Comparison of ENCODE assay signal across 1 cellular context in genomic region chr12:47714823-47715386, GRCh38.
TF ChIP-seq lines count a peak whose summit lies in the region.

No MANE protein-coding gene starts in this region.

TF ChIP-seq in SK-N-SH, 30 proteins besides CTCF, POLR2A, EP300 and RAD21 (continued from another document):
- TF ChIP-seq, protein P1, sequence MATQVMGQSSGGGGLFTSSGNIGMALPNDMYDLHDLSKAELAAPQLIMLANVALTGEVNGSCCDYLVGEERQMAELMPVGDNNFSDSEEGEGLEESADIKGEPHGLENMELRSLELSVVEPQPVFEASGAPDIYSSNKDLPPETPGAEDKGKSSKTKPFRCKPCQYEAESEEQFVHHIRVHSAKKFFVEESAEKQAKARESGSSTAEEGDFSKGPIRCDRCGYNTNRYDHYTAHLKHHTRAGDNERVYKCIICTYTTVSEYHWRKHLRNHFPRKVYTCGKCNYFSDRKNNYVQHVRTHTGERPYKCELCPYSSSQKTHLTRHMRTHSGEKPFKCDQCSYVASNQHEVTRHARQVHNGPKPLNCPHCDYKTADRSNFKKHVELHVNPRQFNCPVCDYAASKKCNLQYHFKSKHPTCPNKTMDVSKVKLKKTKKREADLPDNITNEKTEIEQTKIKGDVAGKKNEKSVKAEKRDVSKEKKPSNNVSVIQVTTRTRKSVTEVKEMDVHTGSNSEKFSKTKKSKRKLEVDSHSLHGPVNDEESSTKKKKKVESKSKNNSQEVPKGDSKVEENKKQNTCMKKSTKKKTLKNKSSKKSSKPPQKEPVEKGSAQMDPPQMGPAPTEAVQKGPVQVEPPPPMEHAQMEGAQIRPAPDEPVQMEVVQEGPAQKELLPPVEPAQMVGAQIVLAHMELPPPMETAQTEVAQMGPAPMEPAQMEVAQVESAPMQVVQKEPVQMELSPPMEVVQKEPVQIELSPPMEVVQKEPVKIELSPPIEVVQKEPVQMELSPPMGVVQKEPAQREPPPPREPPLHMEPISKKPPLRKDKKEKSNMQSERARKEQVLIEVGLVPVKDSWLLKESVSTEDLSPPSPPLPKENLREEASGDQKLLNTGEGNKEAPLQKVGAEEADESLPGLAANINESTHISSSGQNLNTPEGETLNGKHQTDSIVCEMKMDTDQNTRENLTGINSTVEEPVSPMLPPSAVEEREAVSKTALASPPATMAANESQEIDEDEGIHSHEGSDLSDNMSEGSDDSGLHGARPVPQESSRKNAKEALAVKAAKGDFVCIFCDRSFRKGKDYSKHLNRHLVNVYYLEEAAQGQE (IDR thresholded peaks at IDR 0.05; ENCODE audit: low read depth, low read length) = no peak
- TF ChIP-seq RCOR1 (IDR thresholded peaks at IDR 0.05; ENCODE audit: low read length) = no peak
- no peak for TF ChIP-seq ELF1 (IDR thresholded peaks at IDR 0.05)
- no peak for TF ChIP-seq FOXM1 (IDR thresholded peaks at IDR 0.05; ENCODE audit: low read depth)
- TF ChIP-seq TEAD4 (IDR thresholded peaks at IDR 0.05; ENCODE audit: borderline replicate concordance, insufficient read depth) = no peak
- no peak for TF ChIP-seq GATA2 (CRISPR knock-in tag; IDR thresholded peaks at IDR 0.05)
- no peak for TF ChIP-seq SMC3 (IDR thresholded peaks at IDR 0.05; ENCODE audit: low read depth, low read length)
- TF ChIP-seq NRF1 (IDR thresholded peaks at IDR 0.05; ENCODE audit: low read depth, low read length) = no peak
- no peak for TF ChIP-seq FOSL2 (IDR thresholded peaks at IDR 0.05; ENCODE audit: borderline replicate concordance, low read depth)
- TF ChIP-seq MEF2A (IDR thresholded peaks at IDR 0.05; ENCODE audit: borderline replicate concordance, low read depth) = no peak
- TF ChIP-seq PBX3 (IDR thresholded peaks at IDR 0.05) = no peak
- no peak for TF ChIP-seq RFX5 (IDR thresholded peaks at IDR 0.05; ENCODE audit: low read length)
- TF ChIP-seq TCF12 (IDR thresholded peaks at IDR 0.05) = no peak
- TF ChIP-seq YY1 (IDR thresholded peaks at IDR 0.05; ENCODE audit: low read depth) = no peak
- TF ChIP-seq FOXJ3 (CRISPR knock-in tag; IDR thresholded peaks at IDR 0.05) = no peak
- TF ChIP-seq EZH2phosphoT487 (IDR thresholded peaks at IDR 0.05; ENCODE audit: borderline replicate concordance, low read depth) = no peak
- TF ChIP-seq TAF1 (IDR thresholded peaks at IDR 0.05; ENCODE audit: borderline replicate concordance, low read depth, low read length) = no peak
